Comparison of ENCODE assay signal across 14 cellular contexts in the genomic region with DNA sequence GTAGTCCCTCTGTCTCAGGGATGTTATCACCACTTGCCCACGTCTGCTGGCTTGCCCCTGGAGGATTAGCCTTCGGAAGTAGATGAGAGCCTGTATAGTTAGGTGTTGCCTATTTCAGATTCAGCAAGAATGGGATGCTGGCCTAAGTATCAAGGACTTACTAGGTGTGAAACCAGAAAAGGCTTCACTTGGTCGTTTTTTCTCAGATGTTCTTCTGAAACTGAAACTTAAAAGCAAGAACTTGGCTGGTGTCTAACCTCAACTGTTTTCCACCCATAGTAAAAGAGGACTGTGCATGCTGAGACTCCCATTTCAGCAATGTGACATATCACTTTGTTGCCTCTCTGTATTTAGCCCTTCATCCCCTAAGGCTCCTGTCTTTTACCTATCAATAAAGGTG.
DNase-seq lines count a peak whose midpoint lies in the region; ATAC-seq lines count a peak whose summit lies in the region.
"Had no signal": no experiment of that assay in that cellular context is flagged by ENCODE, and none has a peak within 500 bp of the region (broad histone marks: within the 10 kb centered on the region; RNA-seq: fewer than 3 reads in every experiment).

No MANE protein-coding gene starts in this region.

- DNase-seq in memory B cell (ENCODE audit: low spot score in 2 of 2) (no peak), RKO (ENCODE audit: low spot score) (no peak), NCI-H345 (lab: John Stamatoyannopoulos, UW) (no peak), NCI-H510A (lab: John Stamatoyannopoulos, UW) (no peak), ACHN (no peak)
- DNase-seq: activated naive CD4-positive, alpha-beta T cell treated with Interleukin-2 at 50 U/mL for 16 hours; heart left ventricle; NCI-H1105 had no signal

- peaks cover 2% of the 10 kb centered on the region for H3K9me3 Mint-ChIP-seq in memory B cell
- H3K9me3 Mint-ChIP-seq: stimulated activated naive CD8-positive, alpha-beta T cell treated with anti-CD3 and anti-CD28 coated beads, Interleukin-15, Interleukin-2, amounts not matched to agents 100 ng/mL and 50 ng/mL, for 24 hours; WTC11 had no signal

- no peaks in the 10 kb centered on the region for H3K36me3 Mint-ChIP-seq in memory B cell
- H3K36me3 Mint-ChIP-seq: WTC11 had no signal

- no peak overlapping the region for H3K4me3 Mint-ChIP-seq in memory B cell
- H3K4me3 Mint-ChIP-seq: dendritic cell treated with granulocyte-macrophage colony-stimulating factor and Interleukin-4, amounts not matched to agents 40 ng/mL and 50 ng/mL, for 4 days; stimulated activated naive CD8-positive, alpha-beta T cell treated with anti-CD3 and anti-CD28 coated beads, Interleukin-15, Interleukin-2, amounts not matched to agents 100 ng/mL and 50 ng/mL, for 24 hours; WTC11 had no signal

- no peaks in the 10 kb centered on the region for H3K27me3 Mint-ChIP-seq in memory B cell
- H3K27me3 Mint-ChIP-seq: dendritic cell treated with granulocyte-macrophage colony-stimulating factor and Interleukin-4, amounts not matched to agents 40 ng/mL and 50 ng/mL, for 4 days had no signal

- no peak overlapping the region for H3K27ac Mint-ChIP-seq in memory B cell
- H3K27ac Mint-ChIP-seq: dendritic cell treated with granulocyte-macrophage colony-stimulating factor and Interleukin-4, amounts not matched to agents 40 ng/mL and 50 ng/mL, for 4 days; stimulated activated naive CD8-positive, alpha-beta T cell treated with anti-CD3 and anti-CD28 coated beads, Interleukin-15, Interleukin-2, amounts not matched to agents 100 ng/mL and 50 ng/mL, for 24 hours; WTC11 had no signal

- in situ Hi-C loops in ACHN (cut with HindIII; ENCODE audit: low pct_ligation_motif_present, low pct_unique_long_range_greater_than_20kb, low sequenced_read_pairs), result no loop called here

- H3K4me1 Mint-ChIP-seq in memory B cell, result no peaks in the 10 kb centered on the region
- H3K4me1 Mint-ChIP-seq: WTC11 had no signal

- ATAC-seq in GM18870 (IDR thresholded peaks at IDR 0.05; ENCODE audit: unreplicated experiment) (peak; percentile 97), GM21576 (IDR thresholded peaks at IDR 0.05; ENCODE audit: unreplicated experiment) (peak; percentile 98), HG03139 (IDR thresholded peaks at IDR 0.05; ENCODE audit: unreplicated experiment) (peak; percentile 99), memory B cell (ENCODE audit: low read depth) (peak; percentile 43)
- ATAC-seq: heart left ventricle, WTC11 had no signal

Comparison
In these comparisons a context has a peak if more than half of its experiments do, and no peak if none do; other contexts are left out.
1. ATAC-seq: peak in every context shown above with its lines; median percentile 99 in HG03139; 98 in GM21576; 97 in GM18870; 43 in memory B cell.